In genomic region chr15:46815765-46816164, GRCh38 we compare ENCODE assay signal across 16 cellular contexts.
DNase-seq lines count a peak whose midpoint lies in the region; ATAC-seq and TF ChIP-seq lines count a peak whose summit lies in the region.
"Had no signal": no experiment of that assay in that cellular context is flagged by ENCODE, and none has a peak within 500 bp of the region (broad histone marks: within the 10 kb centered on the region; RNA-seq: fewer than 3 reads in every experiment).

No MANE protein-coding gene starts in this region.

- no peak for TF ChIP-seq POLR2A in gastroesophageal sphincter (IDR thresholded peaks at IDR 0.05)

- H3K36me3 ChIP-seq in left ventricle myocardium inferior: no peaks in the 10 kb centered on the region
- H3K36me3 ChIP-seq in gastroesophageal sphincter: no peaks in the 10 kb centered on the region

- H3K9me3 ChIP-seq in left ventricle myocardium inferior (replicated peaks) (no peaks in the 10 kb centered on the region), gastroesophageal sphincter (no peaks in the 10 kb centered on the region)

- no peak overlapping the region for H3K4me3 ChIP-seq in left ventricle myocardium inferior
- H3K4me3 ChIP-seq in gastroesophageal sphincter: no peak overlapping the region

- intact Hi-C loops in left ventricle myocardium inferior (cut with micrococcal nuclease): no loop called here

- no peak for TF ChIP-seq EP300 in gastroesophageal sphincter (IDR thresholded peaks at IDR 0.05)

- H3K27me3 ChIP-seq in left ventricle myocardium inferior (ENCODE audit: low read depth) (no peaks in the 10 kb centered on the region), gastroesophageal sphincter (no peaks in the 10 kb centered on the region)

- no peaks in the 10 kb centered on the region for H3K4me1 ChIP-seq in left ventricle myocardium inferior
- no peaks in the 10 kb centered on the region for H3K4me1 ChIP-seq in gastroesophageal sphincter

- no peak for ATAC-seq in HG03469 (IDR thresholded peaks at IDR 0.05; ENCODE audit: unreplicated experiment)
- no peak for ATAC-seq in GM19452 (IDR thresholded peaks at IDR 0.05; ENCODE audit: unreplicated experiment)
- no peak for ATAC-seq in gastroesophageal sphincter
- no peak for ATAC-seq in GM18520 (IDR thresholded peaks at IDR 0.05; ENCODE audit: unreplicated experiment)
- ATAC-seq: activated CD8-positive, alpha-beta T cell treated with anti-CD3 and anti-CD28 coated beads, Interleukin-2, amount 10 ng/mL, durations not matched to agents 7 days and 5 days; PC-3 had no signal

- 40 to 88% methylated on average over 1 of the region's 1 CpG for WGBS in gastroesophageal sphincter (ENCODE audit: low coverage in 1 of 2), 2 donors

- H3K27ac ChIP-seq in left ventricle myocardium inferior (replicated peaks): no peak overlapping the region
- H3K27ac ChIP-seq in gastroesophageal sphincter: no peak overlapping the region
- H3K27ac ChIP-seq: KMS-11, VCaP had no signal

- DNase-seq in COR-L47 (lab: John Stamatoyannopoulos, UW) (peak; percentile 62), NCI-H1092 treated with DMSO at 0.1 percent for 48 hours (lab: John Stamatoyannopoulos, UW) (peak; percentile 54), NCI-H524 treated with DMSO at 0.1 percent for 48 hours (lab: John Stamatoyannopoulos, UW) (peak; percentile 5), left ventricle myocardium inferior (peak; percentile 14)
- DNase-seq: activated CD8-positive, alpha-beta T cell treated with anti-CD3 and anti-CD28 coated beads, Interleukin-2, amount 10 ng/mL, durations not matched to agents 7 days and 5 days; AML-193; cerebellar nuclear complex; naive B cell; NCI-H2171; PC-3 had no signal

- TF ChIP-seq CTCF in left ventricle myocardium inferior (IDR thresholded peaks at IDR 0.05; ENCODE audit: borderline replicate concordance) (no peak), gastroesophageal sphincter (IDR thresholded peaks at IDR 0.05) (no peak)

Comparison
In these comparisons a context has a peak if more than half of its experiments do, and no peak if none do; other contexts are left out.
1. DNase-seq: peak in every context shown above with its lines; median percentile 62 in COR-L47; 54 in NCI-H1092 treated with DMSO at 0.1 percent for 48 hours; 14 in left ventricle myocardium inferior; 5 in NCI-H524 treated with DMSO at 0.1 percent for 48 hours.